ENCODE assay signal across 18 cellular contexts in genomic region chr6:27599859-27600532, GRCh38.
"Had no signal": no experiment of that assay in that cellular context is flagged by ENCODE, and none has a peak within 500 bp of the region (broad histone marks: within the 10 kb centered on the region; RNA-seq: fewer than 3 reads in every experiment).

No MANE protein-coding gene starts in this region.

- H3K36me3 ChIP-seq: brain microvascular endothelial cell, esophagus squamous epithelium, left lung, neutrophil, tibial artery, uterus had no signal

- H3K36me3 Mint-ChIP-seq: stimulated activated memory B cell treated with anti-CD40 and anti-IgM and Interleukin-4, amounts not matched to agents 10 μg/mL and 1 μg/mL and 100 μg/mL, for 72 hours had no signal

- H3K27ac Mint-ChIP-seq: naive thymus-derived CD4-positive, alpha-beta T cell; stimulated activated memory B cell treated with anti-CD40 and anti-IgM and Interleukin-4, amounts not matched to agents 10 μg/mL and 1 μg/mL and 100 μg/mL, for 72 hours had no signal

- H3K9me3 ChIP-seq: mucosa of descending colon, uterus had no signal

- ATAC-seq: left lung; mucosa of descending colon; naive thymus-derived CD4-positive, alpha-beta T cell; stimulated activated memory B cell treated with anti-CD40 and anti-IgM and Interleukin-4, amounts not matched to agents 10 μg/mL and 1 μg/mL and 100 μg/mL, for 72 hours had no signal

- FAIRE-seq: endothelial cell of umbilical vein, kidney had no signal

- DNase-seq: activated naive CD4-positive, alpha-beta T cell; activated T-cell treated with anti-CD3 and anti-CD28 coated beads for 4 hours; anterior cingulate cortex; brain microvascular endothelial cell; cortex of kidney; effector CD4-positive, alpha-beta T cell; esophagus squamous epithelium; hippocampal formation; kidney; left lung; mucosa of descending colon; naive thymus-derived CD4-positive, alpha-beta T cell; stimulated activated CD4-positive, alpha-beta T cell treated with anti-CD3 and anti-CD28 coated beads, Interleukin-12 subunit alpha, Interleukin-12 subunit beta, amount 100 ng/mL, for 4 hours; tibial artery; uterus had no signal

- H3K27ac ChIP-seq: brain microvascular endothelial cell, esophagus squamous epithelium, left lung, neutrophil, tibial artery, uterus had no signal

- H3K4me3 ChIP-seq: left lung, mucosa of descending colon, tibial artery, uterus had no signal

- H3K4me1 ChIP-seq: left lung, tibial artery, uterus had no signal

- H3K4me3 Mint-ChIP-seq: naive thymus-derived CD4-positive, alpha-beta T cell; stimulated activated memory B cell treated with anti-CD40 and anti-IgM and Interleukin-4, amounts not matched to agents 10 μg/mL and 1 μg/mL and 100 μg/mL, for 72 hours had no signal
